1 cellular context compared by ENCODE assay signal in genomic region chr10:22003111-22003963, GRCh38.
TF ChIP-seq lines count a peak whose summit lies in the region.

TSS of gene DNAJC1 (minus strand) at chr10:22003730. CDS start at chr10:22003434, 296 bp downstream.

TF ChIP-seq in GM12878, 131 proteins besides CTCF, POLR2A, EP300 and RAD21 (continued from another document and continues in another):
- no peak for TF ChIP-seq CEBPZ (IDR thresholded peaks at IDR 0.05; ENCODE audit: low read depth, low read length)
- TF ChIP-seq EGR1 (IDR thresholded peaks at IDR 0.05; ENCODE audit: borderline replicate concordance in 1 of 2, low read depth in 2 of 2, low read length in 2 of 2), result peak in 1 of 2 experiments; percentile 27; a peak in 1 of 3 replicates
- TF ChIP-seq TCF12 (IDR thresholded peaks at IDR 0.05; ENCODE audit: low read depth, low read length), result peak; percentile 76
- TF ChIP-seq ZNF622 (IDR thresholded peaks at IDR 0.05), result no peak
- no peak; the same call in 1 of the 2 replicates for TF ChIP-seq EED (IDR thresholded peaks at IDR 0.05; ENCODE audit: low read depth)
- TF ChIP-seq CUX1 (IDR thresholded peaks at IDR 0.05; ENCODE audit: insufficient replicate concordance, low read depth, low read length), result no peak
- TF ChIP-seq ETV6 (conservative IDR thresholded peaks at IDR 0.05 in 1 of 2, IDR thresholded peaks at IDR 0.05 in 1 of 2; ENCODE audit: borderline replicate concordance in 1 of 2, low read depth in 1 of 2), result no peak
- TF ChIP-seq ZNF384 (IDR thresholded peaks at IDR 0.05; ENCODE audit: borderline replicate concordance, low read depth, low read length), result no peak
- no peak for TF ChIP-seq KLF5 (IDR thresholded peaks at IDR 0.05; ENCODE audit: partially characterized antibody)
- no peak for TF ChIP-seq CBX3 (IDR thresholded peaks at IDR 0.05; ENCODE audit: borderline replicate concordance, low read depth)
- no peak for TF ChIP-seq RELA (IDR thresholded peaks at IDR 0.05; ENCODE audit: borderline replicate concordance, partially characterized antibody)
- peak; percentile 89 for TF ChIP-seq CREB1 (IDR thresholded peaks at IDR 0.05; ENCODE audit: low read depth)
- no peak for TF ChIP-seq MEF2B (IDR thresholded peaks at IDR 0.05; ENCODE audit: partially characterized antibody, poor library complexity, severe bottlenecking)
- no peak for TF ChIP-seq WRNIP1 (IDR thresholded peaks at IDR 0.05; ENCODE audit: borderline replicate concordance, low read depth, low read length)
- TF ChIP-seq PML (IDR thresholded peaks at IDR 0.05; ENCODE audit: low read length), result peak; percentile 57; the same call in 1 of the 2 replicates
- TF ChIP-seq POLR2AphosphoS5 (IDR thresholded peaks at IDR 0.05; ENCODE audit: low read length), result peak; percentile 80
- no peak for TF ChIP-seq STAT3 (IDR thresholded peaks at IDR 0.05; ENCODE audit: low read depth, low read length)
- TF ChIP-seq BCL11A (IDR thresholded peaks at IDR 0.05; ENCODE audit: low read depth, low read length), result no peak
- no peak for TF ChIP-seq MLLT1 (IDR thresholded peaks at IDR 0.05)
- TF ChIP-seq NR2F1 (conservative IDR thresholded peaks at IDR 0.05), result peak; percentile 83
- no peak for TF ChIP-seq FOXM1 (IDR thresholded peaks at IDR 0.05; ENCODE audit: low read depth, low read length)
- no peak for TF ChIP-seq ZNF274 (IDR thresholded peaks at IDR 0.05; ENCODE audit: insufficient read depth, insufficient read length)
- no peak for TF ChIP-seq MYC (IDR thresholded peaks at IDR 0.05; ENCODE audit: insufficient read depth, insufficient read length, insufficient replicate concordance, low read length, severe bottlenecking)
- peak; percentile 93 for TF ChIP-seq PKNOX1 (IDR thresholded peaks at IDR 0.05)
- no peak for TF ChIP-seq SMC3 (IDR thresholded peaks at IDR 0.05; ENCODE audit: borderline replicate concordance, low read length)
- TF ChIP-seq IKZF2 (IDR thresholded peaks at IDR 0.05), result no peak
- 0 out of 2 replicates have a peak, but pooled peaks have one; percentile 57 for TF ChIP-seq RAD51 (IDR thresholded peaks at IDR 0.05)
- no peak for TF ChIP-seq E2F4 (IDR thresholded peaks at IDR 0.05; ENCODE audit: low read depth, low read length)
- no peak for TF ChIP-seq IRF3 (IDR thresholded peaks at IDR 0.05)
- TF ChIP-seq MTA2 (IDR thresholded peaks at IDR 0.05; ENCODE audit: low read depth), result no peak
- no peak for TF ChIP-seq YBX1 (IDR thresholded peaks at IDR 0.05)
- peak; percentile 89; the same call in 1 of the 2 replicates for TF ChIP-seq GATAD2B (conservative IDR thresholded peaks at IDR 0.05; ENCODE audit: low read depth)
- no peak for TF ChIP-seq CHD4 (IDR thresholded peaks at IDR 0.05)
- TF ChIP-seq USF1 (IDR thresholded peaks at IDR 0.05; ENCODE audit: borderline replicate concordance, extremely low read length, insufficient read depth, low read depth, low read length), result peak; percentile 8
- TF ChIP-seq SREBF1 (IDR thresholded peaks at IDR 0.05; ENCODE audit: low read length), result no peak
- TF ChIP-seq CEBPB (IDR thresholded peaks at IDR 0.05; ENCODE audit: borderline replicate concordance in 1 of 2, low read depth in 2 of 2, low read length in 2 of 2), result no peak
- TF ChIP-seq BHLHE40 (IDR thresholded peaks at IDR 0.05; ENCODE audit: borderline replicate concordance in 1 of 2, low read depth in 2 of 2, low read length in 1 of 2), result peak; percentile 26 to 54; a peak in 2 of 4 replicates
- TF ChIP-seq E2F8 (IDR thresholded peaks at IDR 0.05; ENCODE audit: low read depth, partially characterized antibody), result no peak
- no peak for TF ChIP-seq MYB (IDR thresholded peaks at IDR 0.05; ENCODE audit: borderline replicate concordance, low read depth, low read length)
- no peak for TF ChIP-seq STAT1 (conservative IDR thresholded peaks at IDR 0.05)
- no peak for TF ChIP-seq RUNX3 (IDR thresholded peaks at IDR 0.05; ENCODE audit: low read length)
- TF ChIP-seq CBFB (IDR thresholded peaks at IDR 0.05; ENCODE audit: low read depth), result no peak
- 0 out of 2 replicates have a peak, but pooled peaks have one; percentile 70 for TF ChIP-seq NBN (IDR thresholded peaks at IDR 0.05)
- peak; percentile 61; the same call in 1 of the 2 replicates for TF ChIP-seq BACH1 (IDR thresholded peaks at IDR 0.05; ENCODE audit: borderline replicate concordance)
